In the genomic region with DNA sequence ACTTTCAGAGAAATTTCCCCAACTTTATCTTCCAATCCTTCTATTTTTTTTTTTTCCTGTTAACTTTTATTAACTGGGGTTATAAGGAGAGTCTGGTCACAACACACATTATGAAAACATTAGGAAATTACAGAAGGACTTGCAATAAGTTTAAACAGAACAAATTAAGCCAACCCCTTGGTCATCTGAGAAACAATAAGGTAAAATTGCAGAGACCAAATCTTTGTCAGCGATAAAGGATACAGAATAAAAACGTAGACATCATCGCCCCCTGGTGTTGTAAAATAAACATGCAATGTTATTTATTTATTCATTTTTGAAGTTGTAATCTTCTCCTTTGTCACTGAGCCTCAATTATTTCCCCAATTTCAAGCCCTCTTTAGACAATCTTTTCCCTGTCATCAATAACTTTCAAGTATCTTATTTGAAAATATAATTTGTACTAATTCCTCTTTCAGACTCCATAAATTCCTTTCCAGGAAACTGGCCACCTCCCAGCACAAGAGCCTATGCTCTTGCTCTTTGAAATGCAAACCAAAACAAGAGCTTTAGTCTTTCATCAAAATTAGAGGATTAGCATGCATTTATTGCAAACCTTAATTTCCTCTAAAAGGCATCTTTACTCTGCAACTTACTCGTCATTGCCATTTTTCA, we compare ENCODE assay signal across 8 cellular contexts. TPM values are rescaled to one million over a fixed set of nuclear protein-coding genes. Genes with fewer than 3 reads are reported as not detected.
A peak's percentile ranks its signal among the peaks of the same experiment; 100 is the strongest.
DNase-seq lines count a peak whose midpoint lies in the region; ATAC-seq, FAIRE-seq and TF ChIP-seq lines count a peak whose summit lies in the region.

No MANE protein-coding gene starts in this region.

- H3K27me3 ChIP-seq in heart left ventricle, result peaks cover 0 to under 1% (median 0%) of the 10 kb centered on the region in 9 donors
- H3K27me3 ChIP-seq in WERI-Rb-1 (ENCODE audit: insufficient read depth, low read depth, severe bottlenecking), result no peaks in the 10 kb centered on the region

- H3K9me3 Mint-ChIP-seq in stimulated activated effector memory CD8-positive, alpha-beta T cell treated with anti-CD3 and anti-CD28 coated beads, Interleukin-12 subunit alpha, Interleukin-12 subunit beta, amount 100 ng/mL, for 72 hours, result no peaks in the 10 kb centered on the region

- ATAC-seq in heart left ventricle, result no peak
- no peak for ATAC-seq in left ventricle myocardium superior
- ATAC-seq in HG02973 (IDR thresholded peaks at IDR 0.05; ENCODE audit: unreplicated experiment), result no peak
- ATAC-seq in stimulated activated effector memory CD8-positive, alpha-beta T cell treated with anti-CD3 and anti-CD28 coated beads, Interleukin-12 subunit alpha, Interleukin-12 subunit beta, amount 100 ng/mL, for 72 hours, result no peak

- peak; percentile 85 for FAIRE-seq in islet of Langerhans (lab: Jason Lieb, UNC)

- intact Hi-C loops in heart left ventricle (cut with DNase I) (loop anchor here (1.0 to 10.0 kb wide), 7 partner anchors 143 to 796 kb away; no protein-coding TSS in a partner anchor), left ventricle myocardium superior (cut with micrococcal nuclease) (loop anchor here (5.0 kb wide), 1 partner anchor 148 kb away; no protein-coding TSS in a partner anchor)

- TF ChIP-seq POLR2A in heart left ventricle (IDR thresholded peaks at IDR 0.05), result no peak

- H3K36me3 Mint-ChIP-seq in stimulated activated effector memory CD8-positive, alpha-beta T cell treated with anti-CD3 and anti-CD28 coated beads, Interleukin-12 subunit alpha, Interleukin-12 subunit beta, amount 100 ng/mL, for 72 hours, result no peaks in the 10 kb centered on the region

- H3K4me3 ChIP-seq in heart left ventricle (no peak overlapping the region), WERI-Rb-1 (ENCODE audit: low read depth, low read length) (no peak overlapping the region)

- H3K27ac Mint-ChIP-seq in stimulated activated effector memory CD8-positive, alpha-beta T cell treated with anti-CD3 and anti-CD28 coated beads, Interleukin-12 subunit alpha, Interleukin-12 subunit beta, amount 100 ng/mL, for 72 hours, result no peak overlapping the region

- H3K4me1 ChIP-seq in heart left ventricle, result no peaks in the 10 kb centered on the region

- H3K9me3 ChIP-seq in heart left ventricle (peaks cover 0 to 2% (median 0%) of the 10 kb centered on the region in 12 donors), WERI-Rb-1 (ENCODE audit: severe bottlenecking) (no peaks in the 10 kb centered on the region)

- 22 to 24% (median 23%) methylated on average over 4 of the region's 4 CpGs for WGBS in heart left ventricle, 4 donors

- no peak overlapping the region for H3K4me3 Mint-ChIP-seq in stimulated activated effector memory CD8-positive, alpha-beta T cell treated with anti-CD3 and anti-CD28 coated beads, Interleukin-12 subunit alpha, Interleukin-12 subunit beta, amount 100 ng/mL, for 72 hours

- H3K4me1 Mint-ChIP-seq in stimulated activated effector memory CD8-positive, alpha-beta T cell treated with anti-CD3 and anti-CD28 coated beads, Interleukin-12 subunit alpha, Interleukin-12 subunit beta, amount 100 ng/mL, for 72 hours, result no peaks in the 10 kb centered on the region

- DNase-seq in heart left ventricle, result no peak
- no peak for DNase-seq in left ventricle myocardium superior
- DNase-seq in NCI-H1105 treated with DMSO at 0.1 percent for 48 hours (lab: John Stamatoyannopoulos, UW), result peak; percentile 38
- no peak for DNase-seq in WERI-Rb-1
- no peak for DNase-seq in stimulated activated effector memory CD8-positive, alpha-beta T cell treated with anti-CD3 and anti-CD28 coated beads, Interleukin-12 subunit alpha, Interleukin-12 subunit beta, amount 100 ng/mL, for 72 hours (ENCODE audit: low spot score in 2 of 2)
- no peak for DNase-seq in ecto neural progenitor cell (ENCODE audit: low spot score)

- H3K27ac ChIP-seq in heart left ventricle (no peak overlapping the region), WERI-Rb-1 (no peak overlapping the region)

- H3K36me3 ChIP-seq in heart left ventricle (no peaks in the 10 kb centered on the region), WERI-Rb-1 (no peaks in the 10 kb centered on the region)

- TF ChIP-seq CTCF in heart left ventricle (IDR thresholded peaks at IDR 0.05), result peak; percentile 44 to 73 (median 67)
- peak; percentile 19; the same call in 1 of the 2 replicates for TF ChIP-seq CTCF in WERI-Rb-1 (IDR thresholded peaks at IDR 0.05; ENCODE audit: low read depth, low read length)

RNA-seq across cellular contexts. Expression of gene G6PC2, which starts 19.5 kb away (rescaled TPM):
- total RNA-seq in heart left ventricle, result under 1 TPM in 2 of 9 donors, not detected in 7; 0.12 to 0.21 TPM
- polyA plus RNA-seq in heart left ventricle, result not detected
- not detected for total RNA-seq in left ventricle myocardium superior

RNA-seq across cellular contexts. Expression of gene SPC25, which starts 30.4 kb away (rescaled TPM):
- total RNA-seq in heart left ventricle (1 to 10 TPM in 2 of 9 donors, under 1 TPM in 3, not detected in 4; 0.40 to 3.8 (median 0.79) TPM), left ventricle myocardium superior (0.55 TPM)
- under 1 TPM in 1 of 2 donors, not detected in 1; 0.14 TPM for polyA plus RNA-seq in heart left ventricle
